Comparison of ENCODE assay signal across 1 cellular context in the genomic region with DNA sequence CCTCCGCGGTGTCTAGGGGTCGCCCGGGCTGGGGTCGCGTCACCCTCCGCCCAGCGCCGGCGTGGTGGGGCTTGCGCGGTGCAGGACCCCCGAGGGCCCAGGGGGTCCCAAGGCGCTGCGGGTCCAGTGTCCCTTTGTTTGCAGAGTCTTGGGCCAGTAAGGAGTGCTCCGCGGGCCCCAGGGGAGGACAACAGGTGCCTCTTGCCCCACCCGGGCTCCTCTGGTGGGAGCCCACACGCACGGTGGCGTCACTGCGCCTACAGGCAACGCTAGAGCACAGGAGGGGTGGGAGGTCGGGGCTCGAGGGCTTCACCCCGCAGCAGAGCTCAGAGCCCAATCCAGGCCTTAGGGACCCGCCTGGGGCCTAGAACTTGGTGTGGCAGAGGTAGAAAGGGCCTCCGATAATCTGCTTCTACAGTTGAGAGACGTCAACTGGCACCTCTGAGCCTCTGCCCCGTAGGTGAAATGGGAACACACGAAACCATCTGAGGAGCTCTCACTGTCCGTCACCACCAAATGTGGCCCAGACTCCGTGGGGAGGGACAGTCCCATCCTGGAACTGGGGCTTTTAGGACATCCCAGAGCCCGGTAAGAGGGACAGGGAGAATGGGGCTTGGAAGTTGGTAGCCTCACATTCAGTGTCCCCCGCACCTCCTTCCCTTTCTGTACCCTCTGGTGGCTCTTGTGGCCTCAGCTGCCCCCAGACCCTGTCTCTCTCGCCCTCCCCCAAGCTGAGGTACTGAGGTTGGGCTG.
TF ChIP-seq lines count a peak whose summit lies in the region.

No MANE protein-coding gene starts in this region.

TF ChIP-seq in GM12878, 131 proteins besides CTCF, POLR2A, EP300 and RAD21:
- TF ChIP-seq SUZ12 (IDR thresholded peaks at IDR 0.05; ENCODE audit: unreplicated experiment) (no peak), MXI1 (IDR thresholded peaks at IDR 0.05; ENCODE audit: low read depth, low read length) (0 out of 2 replicates have a peak, but pooled peaks have one; percentile 33), TARDBP (IDR thresholded peaks at IDR 0.05; ENCODE audit: borderline replicate concordance) (no peak), POU2F2 (IDR thresholded peaks at IDR 0.05; ENCODE audit: borderline replicate concordance, low read depth, low read length) (no peak), KLF5 (IDR thresholded peaks at IDR 0.05; ENCODE audit: partially characterized antibody) (no peak), SMARCA5 (IDR thresholded peaks at IDR 0.05) (no peak), SREBF1 (IDR thresholded peaks at IDR 0.05; ENCODE audit: low read length) (no peak), BHLHE40 (IDR thresholded peaks at IDR 0.05; ENCODE audit: borderline replicate concordance in 1 of 2, low read depth in 2 of 2, low read length in 1 of 2) (no peak), BACH1 (IDR thresholded peaks at IDR 0.05; ENCODE audit: borderline replicate concordance) (0 out of 2 replicates have a peak, but pooled peaks have one; percentile 56), SP1 (IDR thresholded peaks at IDR 0.05; ENCODE audit: low read depth, low read length) (no peak), RBBP5 (conservative IDR thresholded peaks at IDR 0.05) (no peak), POLR2AphosphoS5 (IDR thresholded peaks at IDR 0.05; ENCODE audit: low read length) (0 out of 2 replicates have a peak, but pooled peaks have one; percentile 50), BRCA1 (IDR thresholded peaks at IDR 0.05; ENCODE audit: low read depth, low read length) (no peak), RUNX3 (IDR thresholded peaks at IDR 0.05; ENCODE audit: low read length) (0 out of 2 replicates have a peak, but pooled peaks have one; percentile 8), ATF7 (IDR thresholded peaks at IDR 0.05; ENCODE audit: low read depth) (no peak), PAX8 (IDR thresholded peaks at IDR 0.05) (no peak), TCF12 (IDR thresholded peaks at IDR 0.05; ENCODE audit: low read depth, low read length) (peak; percentile 35; the same call in 1 of the 2 replicates), MEF2B (IDR thresholded peaks at IDR 0.05; ENCODE audit: partially characterized antibody, poor library complexity, severe bottlenecking) (peak; percentile 47), GATAD2B (conservative IDR thresholded peaks at IDR 0.05; ENCODE audit: low read depth) (peak; percentile 20; the same call in 1 of the 2 replicates), ZZZ3 (IDR thresholded peaks at IDR 0.05; ENCODE audit: control insufficient read depth, insufficient read length, low read depth) (no peak), ASH2L (IDR thresholded peaks at IDR 0.05; ENCODE audit: borderline replicate concordance, low read depth) (no peak), MTA3 (IDR thresholded peaks at IDR 0.05; ENCODE audit: borderline replicate concordance, low read length) (no peak), CBFB (IDR thresholded peaks at IDR 0.05; ENCODE audit: low read depth) (no peak), NFXL1 (IDR thresholded peaks at IDR 0.05; ENCODE audit: borderline replicate concordance) (peak; percentile 52; the same call in 1 of the 2 replicates), MYB (IDR thresholded peaks at IDR 0.05; ENCODE audit: borderline replicate concordance, low read depth, low read length) (no peak)
- TF ChIP-seq, protein P1, sequence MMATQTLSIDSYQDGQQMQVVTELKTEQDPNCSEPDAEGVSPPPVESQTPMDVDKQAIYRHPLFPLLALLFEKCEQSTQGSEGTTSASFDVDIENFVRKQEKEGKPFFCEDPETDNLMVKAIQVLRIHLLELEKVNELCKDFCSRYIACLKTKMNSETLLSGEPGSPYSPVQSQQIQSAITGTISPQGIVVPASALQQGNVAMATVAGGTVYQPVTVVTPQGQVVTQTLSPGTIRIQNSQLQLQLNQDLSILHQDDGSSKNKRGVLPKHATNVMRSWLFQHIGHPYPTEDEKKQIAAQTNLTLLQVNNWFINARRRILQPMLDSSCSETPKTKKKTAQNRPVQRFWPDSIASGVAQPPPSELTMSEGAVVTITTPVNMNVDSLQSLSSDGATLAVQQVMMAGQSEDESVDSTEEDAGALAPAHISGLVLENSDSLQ (IDR thresholded peaks at IDR 0.05), result peak; percentile 35; the same call in 1 of the 2 replicates
- TF ChIP-seq, protein P2, sequence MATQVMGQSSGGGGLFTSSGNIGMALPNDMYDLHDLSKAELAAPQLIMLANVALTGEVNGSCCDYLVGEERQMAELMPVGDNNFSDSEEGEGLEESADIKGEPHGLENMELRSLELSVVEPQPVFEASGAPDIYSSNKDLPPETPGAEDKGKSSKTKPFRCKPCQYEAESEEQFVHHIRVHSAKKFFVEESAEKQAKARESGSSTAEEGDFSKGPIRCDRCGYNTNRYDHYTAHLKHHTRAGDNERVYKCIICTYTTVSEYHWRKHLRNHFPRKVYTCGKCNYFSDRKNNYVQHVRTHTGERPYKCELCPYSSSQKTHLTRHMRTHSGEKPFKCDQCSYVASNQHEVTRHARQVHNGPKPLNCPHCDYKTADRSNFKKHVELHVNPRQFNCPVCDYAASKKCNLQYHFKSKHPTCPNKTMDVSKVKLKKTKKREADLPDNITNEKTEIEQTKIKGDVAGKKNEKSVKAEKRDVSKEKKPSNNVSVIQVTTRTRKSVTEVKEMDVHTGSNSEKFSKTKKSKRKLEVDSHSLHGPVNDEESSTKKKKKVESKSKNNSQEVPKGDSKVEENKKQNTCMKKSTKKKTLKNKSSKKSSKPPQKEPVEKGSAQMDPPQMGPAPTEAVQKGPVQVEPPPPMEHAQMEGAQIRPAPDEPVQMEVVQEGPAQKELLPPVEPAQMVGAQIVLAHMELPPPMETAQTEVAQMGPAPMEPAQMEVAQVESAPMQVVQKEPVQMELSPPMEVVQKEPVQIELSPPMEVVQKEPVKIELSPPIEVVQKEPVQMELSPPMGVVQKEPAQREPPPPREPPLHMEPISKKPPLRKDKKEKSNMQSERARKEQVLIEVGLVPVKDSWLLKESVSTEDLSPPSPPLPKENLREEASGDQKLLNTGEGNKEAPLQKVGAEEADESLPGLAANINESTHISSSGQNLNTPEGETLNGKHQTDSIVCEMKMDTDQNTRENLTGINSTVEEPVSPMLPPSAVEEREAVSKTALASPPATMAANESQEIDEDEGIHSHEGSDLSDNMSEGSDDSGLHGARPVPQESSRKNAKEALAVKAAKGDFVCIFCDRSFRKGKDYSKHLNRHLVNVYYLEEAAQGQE (IDR thresholded peaks at IDR 0.05; ENCODE audit: low read depth, low read length), result no peak
- TF ChIP-seq, protein P3, sequence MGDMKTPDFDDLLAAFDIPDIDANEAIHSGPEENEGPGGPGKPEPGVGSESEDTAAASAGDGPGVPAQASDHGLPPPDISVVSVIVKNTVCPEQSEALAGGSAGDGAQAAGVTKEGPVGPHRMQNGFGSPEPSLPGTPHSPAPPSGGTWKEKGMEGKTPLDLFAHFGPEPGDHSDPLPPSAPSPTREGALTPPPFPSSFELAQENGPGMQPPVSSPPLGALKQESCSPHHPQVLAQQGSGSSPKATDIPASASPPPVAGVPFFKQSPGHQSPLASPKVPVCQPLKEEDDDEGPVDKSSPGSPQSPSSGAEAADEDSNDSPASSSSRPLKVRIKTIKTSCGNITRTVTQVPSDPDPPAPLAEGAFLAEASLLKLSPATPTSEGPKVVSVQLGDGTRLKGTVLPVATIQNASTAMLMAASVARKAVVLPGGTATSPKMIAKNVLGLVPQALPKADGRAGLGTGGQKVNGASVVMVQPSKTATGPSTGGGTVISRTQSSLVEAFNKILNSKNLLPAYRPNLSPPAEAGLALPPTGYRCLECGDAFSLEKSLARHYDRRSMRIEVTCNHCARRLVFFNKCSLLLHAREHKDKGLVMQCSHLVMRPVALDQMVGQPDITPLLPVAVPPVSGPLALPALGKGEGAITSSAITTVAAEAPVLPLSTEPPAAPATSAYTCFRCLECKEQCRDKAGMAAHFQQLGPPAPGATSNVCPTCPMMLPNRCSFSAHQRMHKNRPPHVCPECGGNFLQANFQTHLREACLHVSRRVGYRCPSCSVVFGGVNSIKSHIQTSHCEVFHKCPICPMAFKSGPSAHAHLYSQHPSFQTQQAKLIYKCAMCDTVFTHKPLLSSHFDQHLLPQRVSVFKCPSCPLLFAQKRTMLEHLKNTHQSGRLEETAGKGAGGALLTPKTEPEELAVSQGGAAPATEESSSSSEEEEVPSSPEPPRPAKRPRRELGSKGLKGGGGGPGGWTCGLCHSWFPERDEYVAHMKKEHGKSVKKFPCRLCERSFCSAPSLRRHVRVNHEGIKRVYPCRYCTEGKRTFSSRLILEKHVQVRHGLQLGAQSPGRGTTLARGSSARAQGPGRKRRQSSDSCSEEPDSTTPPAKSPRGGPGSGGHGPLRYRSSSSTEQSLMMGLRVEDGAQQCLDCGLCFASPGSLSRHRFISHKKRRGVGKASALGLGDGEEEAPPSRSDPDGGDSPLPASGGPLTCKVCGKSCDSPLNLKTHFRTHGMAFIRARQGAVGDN (IDR thresholded peaks at IDR 0.05), result peak; percentile 62; the same call in 1 of the 2 replicates
- TF ChIP-seq, protein P4, sequence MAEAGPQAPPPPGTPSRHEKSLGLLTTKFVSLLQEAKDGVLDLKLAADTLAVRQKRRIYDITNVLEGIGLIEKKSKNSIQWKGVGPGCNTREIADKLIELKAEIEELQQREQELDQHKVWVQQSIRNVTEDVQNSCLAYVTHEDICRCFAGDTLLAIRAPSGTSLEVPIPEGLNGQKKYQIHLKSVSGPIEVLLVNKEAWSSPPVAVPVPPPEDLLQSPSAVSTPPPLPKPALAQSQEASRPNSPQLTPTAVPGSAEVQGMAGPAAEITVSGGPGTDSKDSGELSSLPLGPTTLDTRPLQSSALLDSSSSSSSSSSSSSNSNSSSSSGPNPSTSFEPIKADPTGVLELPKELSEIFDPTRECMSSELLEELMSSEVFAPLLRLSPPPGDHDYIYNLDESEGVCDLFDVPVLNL (IDR thresholded peaks at IDR 0.05; ENCODE audit: low read depth, low read length), result no peak
